In genomic region chr7:142896741-142897379, GRCh38 we compare ENCODE assay signal across 19 cellular contexts. TPM values are rescaled to one million over a fixed set of nuclear protein-coding genes. Genes with fewer than 3 reads are reported as not detected.
A peak's percentile ranks its signal among the peaks of the same experiment; 100 is the strongest.
DNase-seq lines count a peak whose midpoint lies in the region; ATAC-seq and TF ChIP-seq lines count a peak whose summit lies in the region.
"Had no signal": no experiment of that assay in that cellular context is flagged by ENCODE, and none has a peak within 500 bp of the region (broad histone marks: within the 10 kb centered on the region; RNA-seq: fewer than 3 reads in every experiment).

No MANE protein-coding gene starts in this region.

- 88% methylated on average over 3 of the region's 3 CpGs; no CpG with 5 or more reads in 1 of the 2 experiments for WGBS in endodermal cell (ENCODE audit: insufficient coverage in 1 of 2, insufficient read length in 1 of 2), 2 experiments

- H3K27me3 Mint-ChIP-seq in endodermal cell (ENCODE audit: insufficient read depth) (peaks cover 35% of the 10 kb centered on the region), progenitor cell of endocrine pancreas (peaks cover 38% of the 10 kb centered on the region)

- H3K36me3 Mint-ChIP-seq in endodermal cell (ENCODE audit: low read depth) (no peaks in the 10 kb centered on the region), progenitor cell of endocrine pancreas (ENCODE audit: insufficient read depth) (no peaks in the 10 kb centered on the region)
- H3K36me3 Mint-ChIP-seq: CD4-positive, CD25-positive, alpha-beta regulatory T cell had no signal

- no peak overlapping the region for H3K9ac ChIP-seq in endodermal cell (ENCODE audit: extremely low read depth, low read length, poor library complexity, severe bottlenecking)
- H3K9ac ChIP-seq: BLaER1 had no signal

- H3K4me3 ChIP-seq in endodermal cell (ENCODE audit: low read length) = no peak overlapping the region
- H3K4me3 ChIP-seq: BLaER1 had no signal

- no peaks in the 10 kb centered on the region for H3K9me3 ChIP-seq in endodermal cell (ENCODE audit: control insufficient read depth, low read length)
- H3K9me3 ChIP-seq: BLaER1 had no signal

- H3K27me3 ChIP-seq in endodermal cell (ENCODE audit: control insufficient read depth, insufficient read depth, low read length, poor library complexity, severe bottlenecking) = peaks cover 9% of the 10 kb centered on the region
- H3K27me3 ChIP-seq: BLaER1 had no signal

- H3K4me3 Mint-ChIP-seq in endodermal cell (no peak overlapping the region), progenitor cell of endocrine pancreas (ENCODE audit: low read depth) (no peak overlapping the region)
- H3K4me3 Mint-ChIP-seq: CD4-positive, CD25-positive, alpha-beta regulatory T cell; H9 had no signal

- H3K9me3 Mint-ChIP-seq in endodermal cell = peaks cover 1% of the 10 kb centered on the region
- peaks cover 2% of the 10 kb centered on the region for H3K9me3 Mint-ChIP-seq in progenitor cell of endocrine pancreas (ENCODE audit: low read depth)

- H3K36me3 ChIP-seq in endodermal cell (ENCODE audit: control insufficient read depth, insufficient read depth, low read length) = no peaks in the 10 kb centered on the region
- H3K36me3 ChIP-seq: BLaER1 had no signal

- H3K27ac ChIP-seq in endodermal cell (ENCODE audit: low read depth, low read length) = no peak overlapping the region
- H3K27ac ChIP-seq: 22Rv1, BLaER1 had no signal

- no peak for ATAC-seq in GM18498 (IDR thresholded peaks at IDR 0.05; ENCODE audit: unreplicated experiment)
- ATAC-seq in GM21737 (IDR thresholded peaks at IDR 0.05; ENCODE audit: unreplicated experiment) = no peak

- DNase-seq in activated CD8-positive, alpha-beta memory T cell treated with anti-CD3 and anti-CD28 coated beads for 24 hours = peak; percentile 13
- DNase-seq in activated CD8-positive, alpha-beta memory T cell treated with anti-CD3 and anti-CD28 coated beads, Interleukin-2, amount 50 U/mL, for 48 hours = no peak
- peak; percentile 17 for DNase-seq in endodermal cell
- no peak for DNase-seq in progenitor cell of endocrine pancreas (ENCODE audit: low spot score, unreplicated experiment)
- DNase-seq in NCI-H774 (lab: John Stamatoyannopoulos, UW) = no peak
- DNase-seq in posterior cingulate gyrus = no peak
- DNase-seq: Calu3; CD4-positive, CD25-positive, alpha-beta regulatory T cell; DMS 273 treated with DMSO at 0.1 percent for 48 hours; GOT3; IMR-90 had no signal

- H3K4me1 ChIP-seq in endodermal cell (ENCODE audit: control insufficient read depth, insufficient read depth, low read length) = no peaks in the 10 kb centered on the region
- H3K4me1 ChIP-seq: BLaER1 had no signal

- H3K27ac Mint-ChIP-seq in endodermal cell (no peak overlapping the region), progenitor cell of endocrine pancreas (peak overlapping the region; percentile 23)
- H3K27ac Mint-ChIP-seq: H9 had no signal

- H3K4me1 Mint-ChIP-seq in endodermal cell (peaks cover 27% of the 10 kb centered on the region), progenitor cell of endocrine pancreas (ENCODE audit: low read depth) (peaks cover 24% of the 10 kb centered on the region)
- H3K4me1 Mint-ChIP-seq: CD4-positive, CD25-positive, alpha-beta regulatory T cell had no signal

- intact Hi-C loops in posterior cingulate gyrus (cut with DNase I) = no loop called here

- TF ChIP-seq CTCF in endodermal cell (conservative IDR thresholded peaks at IDR 0.05) (no peak), progenitor cell of endocrine pancreas (IDR thresholded peaks at IDR 0.05; ENCODE audit: unreplicated experiment) (no peak)

RNA-seq across cellular contexts. Expression of gene TRPV6, which starts 11.3 kb away (rescaled TPM):
- 1 to 10 TPM; 2.7 to 4.1 TPM for total RNA-seq in endodermal cell
- 0.28 TPM for polyA plus RNA-seq in endodermal cell (2013, experiment 1 of 2)
- polyA plus RNA-seq in endodermal cell (2013, experiment 2 of 2) = 0.50 TPM
- total RNA-seq in progenitor cell of endocrine pancreas = 5.7 and 6.2 TPM in 2 replicates
- total RNA-seq: A673; CD4-positive, CD25-positive, alpha-beta regulatory T cell; Daoy; IMR-90 had no signal

RNA-seq across cellular contexts. Expression of gene TRPV5, which starts 36.7 kb away (rescaled TPM):
- total RNA-seq in endodermal cell (under 1 TPM; 0.15 to 0.22 TPM), progenitor cell of endocrine pancreas (0.13 and 0.14 TPM in 2 replicates)
- polyA plus RNA-seq in endodermal cell (2013, experiment 1 of 2) = not detected
- polyA plus RNA-seq in endodermal cell (2013, experiment 2 of 2) = not detected
- total RNA-seq: A673; Calu3; CD4-positive, CD25-positive, alpha-beta regulatory T cell; H9; HT-29; IMR-90 had no signal
- polyA plus RNA-seq: CD4-positive, CD25-positive, alpha-beta regulatory T cell; IMR-90 had no signal

RNA-seq across cellular contexts. Expression of gene EPHB6, which starts 42.0 kb away (rescaled TPM):
- total RNA-seq in endodermal cell (10 to 100 TPM; 33.2 to 36.9 TPM), progenitor cell of endocrine pancreas (24.8 and 28.8 TPM in 2 replicates)
- 16.0 TPM for polyA plus RNA-seq in endodermal cell (2013, experiment 1 of 2)
- polyA plus RNA-seq in endodermal cell (2013, experiment 2 of 2) = 14.1 TPM

RNA-seq across cellular contexts. Expression of gene LLCFC1, which starts 42.4 kb away (rescaled TPM):
- total RNA-seq in endodermal cell = not detected
- polyA plus RNA-seq in endodermal cell (2013, experiment 1 of 2) = not detected
- polyA plus RNA-seq in endodermal cell (2013, experiment 2 of 2) = not detected
- not detected in 2 replicates for total RNA-seq in progenitor cell of endocrine pancreas
- total RNA-seq: A673; Calu3; CD4-positive, CD25-positive, alpha-beta regulatory T cell; Daoy; H9; HT-29; IMR-90 had no signal
- polyA plus RNA-seq: CD4-positive, CD25-positive, alpha-beta regulatory T cell; IMR-90 had no signal

Comparison
In these comparisons a context has a peak if more than half of its experiments do, and no peak if none do; other contexts are left out.
1. DNase-seq: peak in activated CD8-positive, alpha-beta memory T cell treated with anti-CD3 and anti-CD28 coated beads for 24 hours (single experiment) and endodermal cell (single experiment); none in activated CD8-positive, alpha-beta memory T cell treated with anti-CD3 and anti-CD28 coated beads, Interleukin-2, amount 50 U/mL, for 48 hours (single experiment), progenitor cell of endocrine pancreas (single experiment), NCI-H774 (single experiment) and posterior cingulate gyrus (0 of 10).